ENCODE assay signal across 10 cellular contexts in the genomic region with DNA sequence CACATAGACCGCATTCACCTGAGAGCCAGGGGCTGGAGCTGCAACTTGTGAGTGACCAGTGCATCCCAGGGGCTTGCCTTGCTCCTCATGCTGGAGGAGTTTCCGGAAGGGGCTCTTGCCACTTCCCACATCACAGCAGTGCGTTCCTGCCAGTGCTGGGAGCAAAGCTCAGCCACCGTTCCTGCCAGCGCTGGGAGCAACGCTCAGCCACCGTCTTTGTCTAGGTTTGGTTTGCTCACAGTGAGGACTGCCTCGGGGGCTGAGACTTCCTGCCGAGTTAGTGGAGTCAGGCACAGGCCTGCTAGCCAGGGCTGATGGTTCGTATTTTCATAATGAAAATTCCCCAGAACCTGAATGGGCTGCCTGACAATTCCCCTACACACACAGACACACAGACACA. TPM values are rescaled to one million over a fixed set of nuclear protein-coding genes. Genes with fewer than 3 reads are reported as not detected.
A peak's percentile ranks its signal among the peaks of the same experiment; 100 is the strongest.
DNase-seq lines count a peak whose midpoint lies in the region; ATAC-seq and TF ChIP-seq lines count a peak whose summit lies in the region.
"Had no signal": no experiment of that assay in that cellular context is flagged by ENCODE, and none has a peak within 500 bp of the region (broad histone marks: within the 10 kb centered on the region; RNA-seq: fewer than 3 reads in every experiment).

No MANE protein-coding gene starts in this region.

- DNase-seq in D341Med (ENCODE audit: low spot score) (peak; percentile 4), M059J (ENCODE audit: low read depth) (peak; percentile 41), epithelial cell of prostate (ENCODE audit: low read depth, low spot score) (peak; percentile 51), neural progenitor cell (ENCODE audit: low spot score) (peak; percentile 46), amniotic stem cell (lab: John Stamatoyannopoulos, UW) (no peak)

- H3K4me3 ChIP-seq in neural progenitor cell = no peak overlapping the region
- H3K4me3 ChIP-seq: adrenal gland had no signal

- no peak for ATAC-seq in GM18909 (IDR thresholded peaks at IDR 0.05; ENCODE audit: poor library complexity, unreplicated experiment)
- ATAC-seq in GM18511 (IDR thresholded peaks at IDR 0.05; ENCODE audit: unreplicated experiment) = no peak
- ATAC-seq in HG03432 (IDR thresholded peaks at IDR 0.05; ENCODE audit: unreplicated experiment) = no peak

- H3F3A ChIP-seq in neural progenitor cell (ENCODE audit: low read depth) = peaks cover 15% of the 10 kb centered on the region

- H3K27ac ChIP-seq in epithelial cell of prostate (peak overlapping the region; percentile 99), neural progenitor cell (no peak overlapping the region)

- TF ChIP-seq CTCF in neural progenitor cell (IDR thresholded peaks at IDR 0.05) = no peak

- H3K9ac ChIP-seq in neural progenitor cell = no peak overlapping the region

- H3K36me3 ChIP-seq in neural progenitor cell = no peaks in the 10 kb centered on the region
- H3K36me3 ChIP-seq: adrenal gland had no signal

- no peaks in the 10 kb centered on the region for H3K79me2 ChIP-seq in neural progenitor cell (ENCODE audit: low read depth)

- H4K20me1 ChIP-seq in neural progenitor cell (ENCODE audit: low read depth) = no peaks in the 10 kb centered on the region

- H3K4me3 Mint-ChIP-seq in neural progenitor cell = no peak overlapping the region
- H3K4me3 Mint-ChIP-seq: natural killer cell had no signal

- peaks cover 20% of the 10 kb centered on the region for H3K27me3 ChIP-seq in neural progenitor cell
- H3K27me3 ChIP-seq: adrenal gland had no signal

- no peak overlapping the region for H3K27ac Mint-ChIP-seq in neural progenitor cell
- H3K27ac Mint-ChIP-seq: natural killer cell had no signal

- peaks cover 6% of the 10 kb centered on the region for H3K4me1 ChIP-seq in neural progenitor cell

- no peaks in the 10 kb centered on the region for H3K36me3 Mint-ChIP-seq in neural progenitor cell
- H3K36me3 Mint-ChIP-seq: natural killer cell had no signal

- no peaks in the 10 kb centered on the region for H3K9me3 Mint-ChIP-seq in neural progenitor cell
- H3K9me3 Mint-ChIP-seq: natural killer cell had no signal

- H2AFZ ChIP-seq in neural progenitor cell (replicated peaks) = peak overlapping the region; percentile 66

- no peak overlapping the region for H3K4me2 ChIP-seq in neural progenitor cell

- H3K27me3 Mint-ChIP-seq in neural progenitor cell (ENCODE audit: insufficient read depth, low read depth) = peaks cover 7% of the 10 kb centered on the region

- H3K9me3 ChIP-seq in neural progenitor cell (ENCODE audit: low read depth) = no peaks in the 10 kb centered on the region
- H3K9me3 ChIP-seq: adrenal gland had no signal

- H3K4me1 Mint-ChIP-seq in neural progenitor cell = peaks cover 16% of the 10 kb centered on the region

RNA-seq across cellular contexts. Expression of a gene that starts 5.4 kb away (rescaled TPM):
- total RNA-seq in M059J (2014; rRNA removed; shearing (Covaris generic)) = 0.02 TPM in 1 of 2 replicates, not detected in the other
- 0.19 TPM in 1 of 2 replicates, not detected in the other for total RNA-seq in neural progenitor cell (ENCODE audit: low replicate concordance)

RNA-seq across cellular contexts. Expression of a gene that starts 9.0 kb away (rescaled TPM):
- total RNA-seq in M059J (2014; rRNA removed; shearing (Covaris generic)) = 0.20 TPM in 1 of 2 replicates, not detected in the other
- 1.1 and 2.3 TPM in 2 replicates for total RNA-seq in neural progenitor cell (ENCODE audit: low replicate concordance)

RNA-seq across cellular contexts. Expression of a gene that starts 23.8 kb away (rescaled TPM):
- total RNA-seq in M059J (2014; rRNA removed; shearing (Covaris generic)) = 0.05 TPM in 1 of 2 replicates, not detected in the other
- total RNA-seq in neural progenitor cell (ENCODE audit: low replicate concordance) = not detected in 2 replicates

RNA-seq across cellular contexts. Expression of a gene that starts 31.5 kb away (rescaled TPM):
- 87.0 and 103 TPM in 2 replicates for total RNA-seq in M059J (2014; rRNA removed; shearing (Covaris generic))
- total RNA-seq in neural progenitor cell (ENCODE audit: low replicate concordance) = 35.3 and 61.6 TPM in 2 replicates

RNA-seq across cellular contexts. Expression of a gene that starts 31.8 kb away (rescaled TPM):
- total RNA-seq in M059J (2014; rRNA removed; shearing (Covaris generic)) = 27.8 and 30.5 TPM in 2 replicates
- total RNA-seq in neural progenitor cell (ENCODE audit: low replicate concordance) = 43.9 and 82.1 TPM in 2 replicates
